Comparison of ENCODE assay signal across 1 cellular context in genomic region chr2:202064881-202065230, GRCh38.
TF ChIP-seq lines count a peak whose summit lies in the region.

No MANE protein-coding gene starts in this region.

TF ChIP-seq in H1, 55 proteins besides CTCF, POLR2A, EP300 and RAD21:
- no peak for TF ChIP-seq POU5F1 (IDR thresholded peaks at IDR 0.05; ENCODE audit: low read depth, low read length)
- no peak for TF ChIP-seq SIRT6 (IDR thresholded peaks at IDR 0.05; ENCODE audit: low read length)
- no peak for TF ChIP-seq MAFK (IDR thresholded peaks at IDR 0.05; ENCODE audit: low read depth, low read length)
- no peak for TF ChIP-seq MAX (IDR thresholded peaks at IDR 0.05)
- no peak for TF ChIP-seq ATF3 (IDR thresholded peaks at IDR 0.05; ENCODE audit: insufficient read depth, low read depth, low read length)
- TF ChIP-seq POLR2AphosphoS5 (IDR thresholded peaks at IDR 0.05; ENCODE audit: low read depth, low read length) = no peak
- no peak for TF ChIP-seq FOSL1 (IDR thresholded peaks at IDR 0.05; ENCODE audit: insufficient read depth, low read depth, low read length)
- no peak for TF ChIP-seq CTBP2 (IDR thresholded peaks at IDR 0.05; ENCODE audit: borderline replicate concordance, insufficient read depth, insufficient read length, low read length)
